Comparison of ENCODE assay signal across 22 cellular contexts in the genomic region with DNA sequence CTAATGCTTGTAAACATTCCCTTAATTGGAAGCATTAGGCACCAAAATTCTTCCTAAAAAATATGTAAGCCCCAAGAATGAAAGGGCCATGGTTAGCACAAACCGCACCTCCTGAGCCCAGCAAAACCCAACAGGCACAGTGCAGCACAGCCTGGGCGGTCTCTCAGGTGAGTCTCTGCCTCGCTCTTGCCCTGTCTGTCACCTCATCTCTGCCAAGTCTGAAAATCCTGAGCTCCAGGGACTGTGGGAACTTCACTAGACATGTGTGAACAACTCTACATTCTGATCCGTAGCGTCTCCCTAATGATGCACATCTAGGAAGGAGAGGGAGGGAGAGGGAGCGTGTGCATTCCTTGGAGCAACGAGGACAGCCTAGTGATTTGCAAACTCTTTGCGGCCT.
"Had no signal": no experiment of that assay in that cellular context is flagged by ENCODE, and none has a peak within 500 bp of the region (broad histone marks: within the 10 kb centered on the region; RNA-seq: fewer than 3 reads in every experiment).

No MANE protein-coding gene starts in this region.

- H3K27ac ChIP-seq: SJSA1, SK-N-MC had no signal

- H3K27me3 ChIP-seq: MG63, SJSA1 had no signal

- H3K36me3 ChIP-seq: MG63, SJSA1 had no signal

- ATAC-seq: HepG2 had no signal

- H3K4me1 ChIP-seq: SJSA1 had no signal

- DNase-seq: IMR-90, Karpas-422, KG1, MG63, NCI-H1092, NCI-H1105 treated with DMSO at 0.1 percent for 48 hours, NCI-H1417 treated with DMSO at 0.1 percent for 48 hours, NCI-H146, NCI-H1694 treated with DMSO at 0.1 percent for 48 hours, NCI-H1930, NCI-H2081, NCI-H2107, NCI-H2227 treated with DMSO at 0.1 percent for 48 hours, NCI-H524, NCI-H526 treated with DMSO at 0.1 percent for 48 hours, NCI-H748 treated with DMSO at 0.1 percent for 48 hours, Right ventricle myocardium superior, RPMI8226, SIG-M5 had no signal

- H3K4me3 ChIP-seq: MG63, SJSA1, SK-N-MC had no signal
